ENCODE assay signal across 23 cellular contexts in genomic region chr2:200523604-200524003, GRCh38. TPM values are rescaled to one million over a fixed set of nuclear protein-coding genes. Genes with fewer than 3 reads are reported as not detected.
A peak's percentile ranks its signal among the peaks of the same experiment; 100 is the strongest.
DNase-seq lines count a peak whose midpoint lies in the region; ATAC-seq and TF ChIP-seq lines count a peak whose summit lies in the region.
"Had no signal": no experiment of that assay in that cellular context is flagged by ENCODE, and none has a peak within 500 bp of the region (broad histone marks: within the 10 kb centered on the region; RNA-seq: fewer than 3 reads in every experiment).

No MANE protein-coding gene starts in this region.

- no peak for ATAC-seq in RWPE2 (ENCODE audit: low read depth)
- ATAC-seq in natural killer cell treated with Interleukin-12 subunit alpha and Interleukin-12 subunit beta and Interleukin-15 and Interleukin-18, amount 100 ng/mL, for 72 hours = no peak
- ATAC-seq in Right ventricle myocardium inferior = no peak
- ATAC-seq in omental fat pad (ENCODE audit: low FRiP score) = no peak

- TF ChIP-seq CTCF in RWPE2 (IDR thresholded peaks at IDR 0.05; ENCODE audit: poor library complexity, severe bottlenecking) = no peak
- TF ChIP-seq CTCF in brain (conservative IDR thresholded peaks at IDR 0.05) = no peak
- no peak for TF ChIP-seq CTCF in smooth muscle cell (IDR thresholded peaks at IDR 0.05; ENCODE audit: borderline replicate concordance, insufficient read depth, poor library complexity, severe bottlenecking)
- no peak for TF ChIP-seq CTCF in omental fat pad (IDR thresholded peaks at IDR 0.05)
- no peak for TF ChIP-seq CTCF in tibial nerve (IDR thresholded peaks at IDR 0.05)

- H3K4me1 ChIP-seq in RWPE2 (ENCODE audit: insufficient read depth, poor library complexity, severe bottlenecking) = peaks cover 27% of the 10 kb centered on the region
- peaks cover 13 to 17% of the 10 kb centered on the region in 2 donors for H3K4me1 ChIP-seq in mucosa of rectum (ENCODE audit: control insufficient read depth in 2 of 2, insufficient read depth in 2 of 2, low read length in 2 of 2)
- H3K4me1 ChIP-seq in smooth muscle cell (ENCODE audit: low read depth) = no peaks in the 10 kb centered on the region
- H3K4me1 ChIP-seq in tibial nerve = peaks cover 0 to 13% (median 6%) of the 10 kb centered on the region in 4 donors

- H3K9me3 ChIP-seq in RWPE2 (ENCODE audit: severe bottlenecking) (no peaks in the 10 kb centered on the region), mucosa of rectum (ENCODE audit: control insufficient read depth in 2 of 2, low read length in 2 of 2) (no peaks in the 10 kb centered on the region), smooth muscle cell (replicated peaks; ENCODE audit: low read depth) (no peaks in the 10 kb centered on the region), tibial nerve (no peaks in the 10 kb centered on the region)
- H3K9me3 ChIP-seq: MG63, SJCRH30 had no signal

- no peak overlapping the region for H3K27ac Mint-ChIP-seq in brain
- no peak overlapping the region for H3K27ac Mint-ChIP-seq in natural killer cell treated with Interleukin-12 subunit alpha and Interleukin-12 subunit beta and Interleukin-15 and Interleukin-18, amount 100 ng/mL, for 72 hours
- H3K27ac Mint-ChIP-seq: CD4-positive, alpha-beta memory T cell; H9 had no signal

- intact Hi-C loops in Right ventricle myocardium inferior (cut with DNase I) = no loop called here

- H3K9ac ChIP-seq in mucosa of rectum (ENCODE audit: low read depth in 1 of 2, low read length in 2 of 2) = peak overlapping the region in 1 of 2 donors; percentile 3
- H3K9ac ChIP-seq in smooth muscle cell (ENCODE audit: low read depth) = no peak overlapping the region
- H3K9ac ChIP-seq: GM23248 had no signal

- DNase-seq in RWPE2 (ENCODE audit: low spot score) (no peak), smooth muscle cell (lab: John Stamatoyannopoulos, UW; ENCODE audit: unreplicated experiment) (no peak), Right ventricle myocardium inferior (ENCODE audit: missing footprints) (no peak), omental fat pad (ENCODE audit: low spot score) (no peak), tibial nerve (ENCODE audit: low spot score in 2 of 2) (no peak)
- no peak for DNase-seq in natural killer cell treated with Interleukin-12 subunit alpha and Interleukin-12 subunit beta and Interleukin-15 and Interleukin-18, amount 100 ng/mL, for 72 hours (ENCODE audit: low spot score)
- DNase-seq: C1 segment of cervical spinal cord; CD4-positive, alpha-beta memory T cell; COR-L47; H9; KBM-7; MG63; NCI-H1105 treated with DMSO at 0.1 percent for 48 hours; NCI-H146; NCI-H1930; NCI-H2107; NCI-H446 treated with DMSO at 0.1 percent for 48 hours; NCI-H526; NCI-H82; SJCRH30 had no signal

- peak overlapping the region in 3 of 5 experiments; percentile 50 to 69 (median 57) for H3K4me3 Mint-ChIP-seq in brain
- no peak overlapping the region for H3K4me3 Mint-ChIP-seq in natural killer cell treated with Interleukin-12 subunit alpha and Interleukin-12 subunit beta and Interleukin-15 and Interleukin-18, amount 100 ng/mL, for 72 hours

- H3K36me3 ChIP-seq in RWPE2 (ENCODE audit: low read depth) (no peaks in the 10 kb centered on the region), mucosa of rectum (ENCODE audit: control insufficient read depth in 2 of 2, insufficient read depth in 2 of 2, low read length in 2 of 2) (no peaks in the 10 kb centered on the region), smooth muscle cell (ENCODE audit: low read depth) (no peaks in the 10 kb centered on the region), tibial nerve (no peaks in the 10 kb centered on the region)
- H3K36me3 ChIP-seq: MG63, SJCRH30 had no signal

- no peak for TF ChIP-seq POLR2A in tibial nerve (IDR thresholded peaks at IDR 0.05)

- no peak overlapping the region for H3K4me3 ChIP-seq in RWPE2 (ENCODE audit: severe bottlenecking)
- H3K4me3 ChIP-seq in mucosa of rectum (ENCODE audit: low read length in 2 of 2) = peak overlapping the region in 1 of 2 donors; percentile 33
- H3K4me3 ChIP-seq in smooth muscle cell = no peak overlapping the region
- no peak overlapping the region for H3K4me3 ChIP-seq in tibial nerve
- H3K4me3 ChIP-seq: GM23248, MG63, SJCRH30 had no signal

- no peak for TF ChIP-seq EP300 in tibial nerve (IDR thresholded peaks at IDR 0.05)

- H3K9me3 Mint-ChIP-seq in brain = no peaks in the 10 kb centered on the region
- no peaks in the 10 kb centered on the region for H3K9me3 Mint-ChIP-seq in natural killer cell treated with Interleukin-12 subunit alpha and Interleukin-12 subunit beta and Interleukin-15 and Interleukin-18, amount 100 ng/mL, for 72 hours
- H3K9me3 Mint-ChIP-seq: H9 had no signal

- peak overlapping the region; percentile 7 for H2AFZ ChIP-seq in smooth muscle cell (ENCODE audit: low read depth)
- H2AFZ ChIP-seq: GM23248 had no signal

- H3K36me3 Mint-ChIP-seq in brain = no peaks in the 10 kb centered on the region
- H3K36me3 Mint-ChIP-seq in natural killer cell treated with Interleukin-12 subunit alpha and Interleukin-12 subunit beta and Interleukin-15 and Interleukin-18, amount 100 ng/mL, for 72 hours = peaks cover 4% of the 10 kb centered on the region

- WGBS in smooth muscle cell (ENCODE audit: low lambda C conversion rate) = 82% methylated on average over 2 of the region's 2 CpGs
- 82 to 88% methylated on average over 2 of the region's 2 CpGs for WGBS in tibial nerve, 2 donors

- H3K27me3 Mint-ChIP-seq in brain = peaks cover 22% of the 10 kb centered on the region
- H3K27me3 Mint-ChIP-seq in natural killer cell treated with Interleukin-12 subunit alpha and Interleukin-12 subunit beta and Interleukin-15 and Interleukin-18, amount 100 ng/mL, for 72 hours = peaks cover 4 to 8% of the 10 kb centered on the region in 2 donors
- H3K27me3 Mint-ChIP-seq: CD4-positive, alpha-beta memory T cell had no signal

- H3K4me2 ChIP-seq in smooth muscle cell = no peak overlapping the region

- H3K27ac ChIP-seq in RWPE2 (ENCODE audit: poor library complexity, severe bottlenecking) = peak overlapping the region; percentile 55
- H3K27ac ChIP-seq in mucosa of rectum (ENCODE audit: low read depth in 2 of 2, low read length in 2 of 2) = peak overlapping the region; percentile 39 to 42
- H3K27ac ChIP-seq in smooth muscle cell (ENCODE audit: low read depth) = no peak overlapping the region
- H3K27ac ChIP-seq in tibial nerve = no peak overlapping the region
- H3K27ac ChIP-seq: GM23248, SJCRH30 had no signal

- H3K27me3 ChIP-seq in RWPE2 (ENCODE audit: insufficient read depth, poor library complexity, severe bottlenecking) (no peaks in the 10 kb centered on the region), mucosa of rectum (ENCODE audit: control insufficient read depth in 2 of 2, insufficient read depth in 2 of 2, low read length in 2 of 2) (no peaks in the 10 kb centered on the region), smooth muscle cell (ENCODE audit: low read depth) (peaks cover 13% of the 10 kb centered on the region), tibial nerve (peaks cover 0 to 5% of the 10 kb centered on the region in 2 donors)
- H3K27me3 ChIP-seq: MG63, SJCRH30 had no signal

- no peaks in the 10 kb centered on the region for H4K20me1 ChIP-seq in smooth muscle cell (ENCODE audit: low read depth)

- peaks cover 31% of the 10 kb centered on the region for H3K4me1 Mint-ChIP-seq in brain
- H3K4me1 Mint-ChIP-seq in natural killer cell treated with Interleukin-12 subunit alpha and Interleukin-12 subunit beta and Interleukin-15 and Interleukin-18, amount 100 ng/mL, for 72 hours (ENCODE audit: low read depth in 2 of 2) = peaks cover 13 to 31% of the 10 kb centered on the region in 2 donors

- H3K79me2 ChIP-seq in smooth muscle cell (ENCODE audit: low read depth) = peaks cover 14% of the 10 kb centered on the region

- no peaks in the 10 kb centered on the region for H3F3A ChIP-seq in smooth muscle cell (ENCODE audit: low read depth)

RNA-seq across cellular contexts. Expression of gene SGO2, which starts 2.4 kb away (rescaled TPM):
- polyA plus RNA-seq in brain (ENCODE audit: insufficient read depth, low read depth, low replicate concordance) (1.1 TPM), smooth muscle cell (7.1 and 8.7 TPM in 2 replicates)
- total RNA-seq in smooth muscle cell (7.5 and 9.6 TPM in 2 replicates), Right ventricle myocardium inferior (1.5 TPM), omental fat pad (10 to 100 TPM in 2 of 4 donors, 1 to 10 TPM in 2; 4.7 to 18.7 (median 9.5) TPM), tibial nerve (1 to 10 TPM; 1.5 to 6.3 (median 4.5) TPM)
- total RNA-seq in natural killer cell treated with Interleukin-12 subunit alpha and Interleukin-12 subunit beta and Interleukin-15 and Interleukin-18, amount 100 ng/mL, for 72 hours = 10 to 100 TPM; 18.2 to 31.0 TPM

RNA-seq across cellular contexts. Expression of gene KCTD18, which starts 13.7 kb away (rescaled TPM):
- polyA plus RNA-seq in brain (ENCODE audit: insufficient read depth, low read depth, low replicate concordance) = 5.6 TPM
- 10.9 and 22.5 TPM in 2 replicates for total RNA-seq in smooth muscle cell
- 10.1 and 10.3 TPM in 2 replicates for polyA plus RNA-seq in smooth muscle cell
- total RNA-seq in natural killer cell treated with Interleukin-12 subunit alpha and Interleukin-12 subunit beta and Interleukin-15 and Interleukin-18, amount 100 ng/mL, for 72 hours = 10 to 100 TPM in 1 of 2 donors, 1 to 10 TPM in 1; 9.2 to 12.4 TPM
- 9.8 TPM for total RNA-seq in Right ventricle myocardium inferior
- 10 to 100 TPM; 10.4 to 19.9 (median 14.2) TPM for total RNA-seq in omental fat pad
- total RNA-seq in tibial nerve = 10 to 100 TPM; 20.1 to 38.2 (median 24.5) TPM

Comparison
In these comparisons a context has a peak if more than half of its experiments do, and no peak if none do; other contexts are left out.
1. H3K27ac ChIP-seq: peak in RWPE2 (single experiment) and mucosa of rectum (2 of 2); none in smooth muscle cell (single experiment) and tibial nerve (0 of 4).